Comparison of ENCODE assay signal across 13 cellular contexts in genomic region chr15:70252056-70252935, GRCh38.
DNase-seq lines count a peak whose midpoint lies in the region; ATAC-seq and TF ChIP-seq lines count a peak whose summit lies in the region.
"Had no signal": no experiment of that assay in that cellular context is flagged by ENCODE, and none has a peak within 500 bp of the region (broad histone marks: within the 10 kb centered on the region; RNA-seq: fewer than 3 reads in every experiment).

No MANE protein-coding gene starts in this region.

- H3K4me3 Mint-ChIP-seq in CD4-positive, alpha-beta T cell, result no peak overlapping the region
- H3K4me3 Mint-ChIP-seq in activated T-helper 1 cell treated with anti-CD3 and anti-CD28 coated beads, Interleukin-12 subunit alpha, Interleukin-12 subunit beta, Interleukin-2, Interleukin-4 antibody, amounts not matched to agents 30 ng/mL and 10 ng/mL and 1 ng/mL, durations not matched to agents 14 hours and 24 hours and 36 hours, result no peak overlapping the region

- POLR2A ChIA-PET in CD4-positive, alpha-beta T cell (lab: Charles Lee), result no interaction called here

- DNase-seq in Ammon's horn (ENCODE audit: low spot score) (peak; percentile 28), HPDE6-E6E7 (ENCODE audit: extremely low spot score) (peak; percentile 40), NCI-H345 (lab: John Stamatoyannopoulos, UW) (peak; percentile 73), epithelial cell of esophagus (ENCODE audit: low read depth) (peak; percentile 52), NCI-H2029 (lab: John Stamatoyannopoulos, UW) (no peak)
- no peak for DNase-seq in CD4-positive, alpha-beta T cell
- no peak for DNase-seq in activated T-helper 1 cell treated with anti-CD3 and anti-CD28 coated beads, Interleukin-12 subunit alpha, Interleukin-12 subunit beta, Interleukin-2, Interleukin-4 antibody, amounts not matched to agents 30 ng/mL and 10 ng/mL and 1 ng/mL, durations not matched to agents 14 hours and 24 hours and 36 hours (ENCODE audit: low spot score)
- DNase-seq: activated T-cell treated with anti-CD3 and anti-CD28 coated beads, Interleukin-2, amount 50 U/mL, for 1 hour; GF-D8; midbrain had no signal

- no peak overlapping the region for H3K4me3 ChIP-seq in epithelial cell of esophagus (ENCODE audit: low read length)
- H3K4me3 ChIP-seq: dorsolateral prefrontal cortex had no signal

- no peak overlapping the region for H3K27ac ChIP-seq in CD4-positive, alpha-beta T cell (ENCODE audit: low read depth, low read length)
- H3K27ac ChIP-seq: dorsolateral prefrontal cortex had no signal

- no peaks in the 10 kb centered on the region for H3K27me3 ChIP-seq in CD4-positive, alpha-beta T cell (ENCODE audit: control insufficient read depth, insufficient read depth, low read length)

- ATAC-seq in CD4-positive, alpha-beta T cell (ENCODE audit: poor library complexity), result no peak
- ATAC-seq in GM19023 (IDR thresholded peaks at IDR 0.05; ENCODE audit: unreplicated experiment), result no peak

- H3K27ac Mint-ChIP-seq in CD4-positive, alpha-beta T cell, result no peak overlapping the region
- no peak overlapping the region for H3K27ac Mint-ChIP-seq in activated T-helper 1 cell treated with anti-CD3 and anti-CD28 coated beads, Interleukin-12 subunit alpha, Interleukin-12 subunit beta, Interleukin-2, Interleukin-4 antibody, amounts not matched to agents 30 ng/mL and 10 ng/mL and 1 ng/mL, durations not matched to agents 14 hours and 24 hours and 36 hours
- H3K27ac Mint-ChIP-seq: progenitor cell of endocrine pancreas had no signal

- peaks cover 32% of the 10 kb centered on the region for H3K4me1 Mint-ChIP-seq in CD4-positive, alpha-beta T cell (ENCODE audit: low read depth)
- H3K4me1 Mint-ChIP-seq in activated T-helper 1 cell treated with anti-CD3 and anti-CD28 coated beads, Interleukin-12 subunit alpha, Interleukin-12 subunit beta, Interleukin-2, Interleukin-4 antibody, amounts not matched to agents 30 ng/mL and 10 ng/mL and 1 ng/mL, durations not matched to agents 14 hours and 24 hours and 36 hours (ENCODE audit: low read depth), result no peaks in the 10 kb centered on the region

- intact Hi-C loops in CD4-positive, alpha-beta T cell (cut with DNase I, micrococcal nuclease), result no loop called here
- intact Hi-C loops in activated T-helper 1 cell treated with anti-CD3 and anti-CD28 coated beads, Interleukin-12 subunit alpha, Interleukin-12 subunit beta, Interleukin-2, Interleukin-4 antibody, amounts not matched to agents 30 ng/mL and 10 ng/mL and 1 ng/mL, durations not matched to agents 14 hours and 24 hours and 36 hours (cut with micrococcal nuclease), result no loop called here

- TF ChIP-seq CTCF in epithelial cell of esophagus (IDR thresholded peaks at IDR 0.05; ENCODE audit: insufficient read depth, low read depth, low read length, missing control alignments), result no peak
- TF ChIP-seq CTCF in CD4-positive, alpha-beta T cell (IDR thresholded peaks at IDR 0.05), result no peak

- H3K9me3 ChIP-seq in CD4-positive, alpha-beta T cell (ENCODE audit: control insufficient read depth, low read length), result no peaks in the 10 kb centered on the region

- no peaks in the 10 kb centered on the region for H3K27me3 Mint-ChIP-seq in CD4-positive, alpha-beta T cell
- peaks cover 46% of the 10 kb centered on the region for H3K27me3 Mint-ChIP-seq in activated T-helper 1 cell treated with anti-CD3 and anti-CD28 coated beads, Interleukin-12 subunit alpha, Interleukin-12 subunit beta, Interleukin-2, Interleukin-4 antibody, amounts not matched to agents 30 ng/mL and 10 ng/mL and 1 ng/mL, durations not matched to agents 14 hours and 24 hours and 36 hours (ENCODE audit: insufficient read depth)

- CTCF ChIA-PET in CD4-positive, alpha-beta T cell (lab: Charles Lee), result no interaction called here

- H3K36me3 Mint-ChIP-seq in CD4-positive, alpha-beta T cell (ENCODE audit: low read depth), result no peaks in the 10 kb centered on the region
- no peaks in the 10 kb centered on the region for H3K36me3 Mint-ChIP-seq in activated T-helper 1 cell treated with anti-CD3 and anti-CD28 coated beads, Interleukin-12 subunit alpha, Interleukin-12 subunit beta, Interleukin-2, Interleukin-4 antibody, amounts not matched to agents 30 ng/mL and 10 ng/mL and 1 ng/mL, durations not matched to agents 14 hours and 24 hours and 36 hours (ENCODE audit: low read depth)

- H3K9me3 Mint-ChIP-seq in CD4-positive, alpha-beta T cell, result no peaks in the 10 kb centered on the region
- H3K9me3 Mint-ChIP-seq in activated T-helper 1 cell treated with anti-CD3 and anti-CD28 coated beads, Interleukin-12 subunit alpha, Interleukin-12 subunit beta, Interleukin-2, Interleukin-4 antibody, amounts not matched to agents 30 ng/mL and 10 ng/mL and 1 ng/mL, durations not matched to agents 14 hours and 24 hours and 36 hours, result no peaks in the 10 kb centered on the region

Comparison
In these comparisons a context has a peak if more than half of its experiments do, and no peak if none do; other contexts are left out.
1. DNase-seq: peak in Ammon's horn (single experiment), HPDE6-E6E7 (single experiment), NCI-H345 (single experiment) and epithelial cell of esophagus (single experiment); none in NCI-H2029 (single experiment), CD4-positive, alpha-beta T cell (0 of 10) and activated T-helper 1 cell treated with anti-CD3 and anti-CD28 coated beads, Interleukin-12 subunit alpha, Interleukin-12 subunit beta, Interleukin-2, Interleukin-4 antibody, amounts not matched to agents 30 ng/mL and 10 ng/mL and 1 ng/mL, durations not matched to agents 14 hours and 24 hours and 36 hours (single experiment).